In the genomic region with DNA sequence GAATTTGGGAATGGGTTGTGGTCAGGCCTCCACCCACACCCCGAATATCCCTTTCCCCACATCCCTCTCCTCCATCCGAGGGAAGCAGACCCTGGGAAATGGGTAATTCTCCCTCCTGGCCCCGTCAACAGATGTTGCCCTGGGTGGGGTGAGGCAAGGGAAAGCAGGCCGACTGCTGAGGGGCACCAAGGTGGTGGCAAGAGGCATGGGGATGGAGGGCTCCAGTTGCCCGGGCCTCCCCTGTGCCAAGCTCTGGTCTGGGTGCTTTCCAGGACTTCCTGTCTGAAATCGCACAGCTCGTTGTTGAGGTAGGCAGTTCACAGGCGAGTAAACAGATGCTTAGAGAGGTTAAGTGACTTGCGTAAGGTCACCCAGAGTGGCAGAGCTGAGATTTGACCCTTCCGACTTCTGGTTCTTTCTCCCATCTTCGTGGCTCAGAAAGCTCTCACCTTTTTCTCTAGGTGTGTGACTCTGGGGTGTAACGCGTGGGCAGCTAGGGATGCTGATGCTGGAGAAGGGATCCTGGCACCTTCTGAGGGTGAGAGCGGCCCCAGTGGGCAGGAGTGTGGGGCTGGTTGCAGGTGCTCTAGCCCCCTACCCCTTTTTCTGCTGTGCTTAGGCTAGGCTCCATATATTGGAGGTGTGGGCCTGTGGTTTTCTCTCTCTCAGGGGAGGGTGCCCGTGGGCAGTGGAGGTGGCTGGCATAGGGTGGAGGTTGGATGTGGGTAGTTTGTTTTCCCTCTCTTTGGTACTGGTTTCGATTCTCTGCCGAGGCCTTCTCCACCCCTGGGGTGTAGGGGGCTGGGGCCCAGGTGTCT, we compare ENCODE assay signal across 9 cellular contexts. TPM values are rescaled to one million over a fixed set of nuclear protein-coding genes. Genes with fewer than 3 reads are reported as not detected.
DNase-seq lines count a peak whose midpoint lies in the region; ATAC-seq and TF ChIP-seq lines count a peak whose summit lies in the region.
"Had no signal": no experiment of that assay in that cellular context is flagged by ENCODE, and none has a peak within 500 bp of the region (broad histone marks: within the 10 kb centered on the region; RNA-seq: fewer than 3 reads in every experiment).

No MANE protein-coding gene starts in this region.

- H3K36me3 Mint-ChIP-seq in CD4-positive, alpha-beta T cell (ENCODE audit: low read depth): peaks cover 38% of the 10 kb centered on the region
- peaks cover 0 to 2% (median 2%) of the 10 kb centered on the region in 3 donors for H3K36me3 Mint-ChIP-seq in naive thymus-derived CD8-positive, alpha-beta T cell

- peak overlapping the region; percentile 84 for H3K4me3 Mint-ChIP-seq in CD4-positive, alpha-beta T cell
- peak overlapping the region; percentile 71 to 92 (median 88) for H3K4me3 Mint-ChIP-seq in naive thymus-derived CD8-positive, alpha-beta T cell

- H3K4me1 ChIP-seq in adipocyte (ENCODE audit: control insufficient read depth, insufficient read depth, low read length): peaks cover 89% of the 10 kb centered on the region

- CTCF ChIA-PET in CD4-positive, alpha-beta T cell (lab: Charles Lee): interaction anchor here (0.9 to 4.4 kb wide), 7 partner anchors 8 to 37 kb away, joined by 3 to 30 read pairs (median 5); no protein-coding TSS in a partner anchor

- H3K4me3 ChIP-seq in adipocyte (ENCODE audit: low read length): peak overlapping the region; percentile 15

- no peak for TF ChIP-seq CTCF in CD4-positive, alpha-beta T cell (IDR thresholded peaks at IDR 0.05)

- peak; percentile 24 for ATAC-seq in CD4-positive, alpha-beta T cell (ENCODE audit: poor library complexity)
- ATAC-seq in naive thymus-derived CD8-positive, alpha-beta T cell: peak; percentile 13 to 24
- ATAC-seq in HG02970 (IDR thresholded peaks at IDR 0.05; ENCODE audit: low FRiP score, unreplicated experiment) (no peak), GM21367 (IDR thresholded peaks at IDR 0.05; ENCODE audit: unreplicated experiment) (no peak), GM21447 (IDR thresholded peaks at IDR 0.05; ENCODE audit: unreplicated experiment) (no peak)

- H3K9me3 ChIP-seq in CD4-positive, alpha-beta T cell (ENCODE audit: control insufficient read depth, low read length): no peaks in the 10 kb centered on the region
- H3K9me3 ChIP-seq in adipocyte (ENCODE audit: control insufficient read depth, low read length): no peaks in the 10 kb centered on the region

- no peaks in the 10 kb centered on the region for H3K9me3 Mint-ChIP-seq in CD4-positive, alpha-beta T cell
- peaks cover 0 to 5% (median 0%) of the 10 kb centered on the region in 9 donors for H3K9me3 Mint-ChIP-seq in naive thymus-derived CD8-positive, alpha-beta T cell

- POLR2A ChIA-PET in CD4-positive, alpha-beta T cell (lab: Charles Lee): interaction anchor here (0.7 to 4.7 kb wide), 21 partner anchors 7 to 346 kb away, joined by 3 to 30 read pairs (median 6); a partner anchor contains a TSS
- POLR2A ChIA-PET in naive thymus-derived CD8-positive, alpha-beta T cell (lab: Charles Lee): interaction anchor here (0.7 to 28.1 kb wide), 10 partner anchors 0 to 278 kb away, joined by 3 to 458 read pairs (median 5); a partner anchor contains a TSS

- peak overlapping the region; percentile 99 for H3K27ac Mint-ChIP-seq in CD4-positive, alpha-beta T cell
- peak overlapping the region; percentile 98 to 100 (median 100) for H3K27ac Mint-ChIP-seq in naive thymus-derived CD8-positive, alpha-beta T cell

- peak; percentile 44 to 70 (median 56) for DNase-seq in CD4-positive, alpha-beta T cell
- DNase-seq in NOMO-1 treated with dmso at 0.1 percent for 144 hours (lab: John Stamatoyannopoulos, UW; ENCODE audit: unreplicated experiment) (peak; percentile 30), adipocyte (ENCODE audit: low read depth) (no peak), hypothalamus (lab: John Stamatoyannopoulos, UW) (no peak)
- peak in 9 of 10 donors; percentile 53 to 78 (median 63) for DNase-seq in naive thymus-derived CD8-positive, alpha-beta T cell

- H3K27me3 ChIP-seq in CD4-positive, alpha-beta T cell (ENCODE audit: control insufficient read depth, insufficient read depth, low read length): no peaks in the 10 kb centered on the region
- no peaks in the 10 kb centered on the region for H3K27me3 ChIP-seq in adipocyte (replicated peaks; ENCODE audit: control insufficient read depth, insufficient read depth, low read length)

- H3K27me3 Mint-ChIP-seq in CD4-positive, alpha-beta T cell: no peaks in the 10 kb centered on the region
- peaks cover 0 to 6% (median 0%) of the 10 kb centered on the region in 5 donors for H3K27me3 Mint-ChIP-seq in naive thymus-derived CD8-positive, alpha-beta T cell

- peaks cover 96% of the 10 kb centered on the region for H3K4me1 Mint-ChIP-seq in CD4-positive, alpha-beta T cell (ENCODE audit: low read depth)
- peaks cover 58 to 96% (median 95%) of the 10 kb centered on the region in 4 donors for H3K4me1 Mint-ChIP-seq in naive thymus-derived CD8-positive, alpha-beta T cell

- H3K27ac ChIP-seq in CD4-positive, alpha-beta T cell (ENCODE audit: low read depth, low read length): peak overlapping the region; percentile 99

- H3K9ac ChIP-seq in adipocyte (ENCODE audit: low read length): peak overlapping the region; percentile 2

- H3K36me3 ChIP-seq in adipocyte (ENCODE audit: control insufficient read depth, insufficient read depth, low read length, severe bottlenecking): peaks cover 6% of the 10 kb centered on the region

- intact Hi-C loops in CD4-positive, alpha-beta T cell (cut with DNase I, micrococcal nuclease): no loop called here

RNA-seq across cellular contexts. Expression of a gene that starts 17.2 kb away (rescaled TPM):
- 100 to 1,000 TPM; 114 to 115 TPM for total RNA-seq in CD4-positive, alpha-beta T cell
- total RNA-seq in naive thymus-derived CD8-positive, alpha-beta T cell: 10 to 100 TPM; 39.2 to 39.9 TPM
- 10 to 100 TPM in 1 of 3 donors, 1 to 10 TPM in 2; 7.2 to 12.4 (median 9.0) TPM for polyA plus RNA-seq in naive thymus-derived CD8-positive, alpha-beta T cell

RNA-seq across cellular contexts. Expression of a gene that starts 38.3 kb away (rescaled TPM):
- total RNA-seq in CD4-positive, alpha-beta T cell: not detected
- total RNA-seq in naive thymus-derived CD8-positive, alpha-beta T cell: not detected
- not detected for polyA plus RNA-seq in naive thymus-derived CD8-positive, alpha-beta T cell
- total RNA-seq: NCI-H460 had no signal

RNA-seq across cellular contexts. Expression of a gene that starts 38.5 kb away (rescaled TPM):
- total RNA-seq in CD4-positive, alpha-beta T cell: 1 to 10 TPM; 1.0 to 1.8 TPM
- total RNA-seq in naive thymus-derived CD8-positive, alpha-beta T cell: 1 to 10 TPM; 1.5 to 1.6 TPM
- under 1 TPM in 1 of 3 donors, not detected in 2; 0.08 TPM for polyA plus RNA-seq in naive thymus-derived CD8-positive, alpha-beta T cell

Comparison
In these comparisons a context has a peak if more than half of its experiments do, and no peak if none do; other contexts are left out.
1. ATAC-seq: peak in CD4-positive, alpha-beta T cell (single experiment) and naive thymus-derived CD8-positive, alpha-beta T cell (2 of 2); none in HG02970 (single experiment), GM21367 (single experiment) and GM21447 (single experiment).
2. DNase-seq: peak in CD4-positive, alpha-beta T cell (10 of 10), NOMO-1 treated with dmso at 0.1 percent for 144 hours (single experiment) and naive thymus-derived CD8-positive, alpha-beta T cell (9 of 10); none in adipocyte (single experiment) and hypothalamus (0 of 51).